In genomic region chr21:44083631-44084291, GRCh38 we compare ENCODE assay signal across 8 cellular contexts. TPM values are rescaled to one million over a fixed set of nuclear protein-coding genes. Genes with fewer than 3 reads are reported as not detected.
A peak's percentile ranks its signal among the peaks of the same experiment; 100 is the strongest.
DNase-seq lines count a peak whose midpoint lies in the region; ATAC-seq and TF ChIP-seq lines count a peak whose summit lies in the region.
"Had no signal": no experiment of that assay in that cellular context is flagged by ENCODE, and none has a peak within 500 bp of the region (broad histone marks: within the 10 kb centered on the region; RNA-seq: fewer than 3 reads in every experiment).

No MANE protein-coding gene starts in this region.

- no peaks in the 10 kb centered on the region for H3K27me3 ChIP-seq in brain microvascular endothelial cell (replicated peaks)
- no peaks in the 10 kb centered on the region for H3K27me3 ChIP-seq in transverse colon

- H3K27ac ChIP-seq in brain microvascular endothelial cell (no peak overlapping the region), transverse colon (peak overlapping the region; percentile 35 to 83 (median 60))

- peaks cover 95% of the 10 kb centered on the region for H3K36me3 Mint-ChIP-seq in activated CD4-positive, alpha-beta memory T cell treated with anti-CD3 and anti-CD28 coated beads, Interleukin-2, amount 10 ng/mL, durations not matched to agents 7 days and 5 days (ENCODE audit: low read depth)
- H3K36me3 Mint-ChIP-seq in natural killer cell: peaks cover 24% of the 10 kb centered on the region

- H3K9me3 ChIP-seq in transverse colon: no peaks in the 10 kb centered on the region

- peaks cover 49% of the 10 kb centered on the region for H3K36me3 ChIP-seq in brain microvascular endothelial cell (replicated peaks)
- H3K36me3 ChIP-seq in transverse colon: peaks cover 0 to 28% (median 10%) of the 10 kb centered on the region in 4 donors

- TF ChIP-seq EP300 in transverse colon (IDR thresholded peaks at IDR 0.05; ENCODE audit: low read depth): no peak

- peak overlapping the region; percentile 76 for H3K4me3 Mint-ChIP-seq in activated CD4-positive, alpha-beta memory T cell treated with anti-CD3 and anti-CD28 coated beads, Interleukin-2, amount 10 ng/mL, durations not matched to agents 7 days and 5 days
- peak overlapping the region; percentile 94 for H3K4me3 Mint-ChIP-seq in natural killer cell

- H3K4me1 Mint-ChIP-seq in activated CD4-positive, alpha-beta memory T cell treated with anti-CD3 and anti-CD28 coated beads, Interleukin-2, amount 10 ng/mL, durations not matched to agents 7 days and 5 days: peaks cover 96% of the 10 kb centered on the region
- peaks cover 91 to 98% of the 10 kb centered on the region in 2 donors for H3K4me1 Mint-ChIP-seq in natural killer cell

- no peaks in the 10 kb centered on the region for H3K9me3 Mint-ChIP-seq in activated CD4-positive, alpha-beta memory T cell treated with anti-CD3 and anti-CD28 coated beads, Interleukin-2, amount 10 ng/mL, durations not matched to agents 7 days and 5 days
- H3K9me3 Mint-ChIP-seq in natural killer cell: no peaks in the 10 kb centered on the region

- in situ Hi-C loops in brain microvascular endothelial cell (cut with HindIII; ENCODE audit: low pct_ligation_motif_present, low sequenced_read_pairs) (no loop called here), transverse colon (cut with MboI; ENCODE audit: low pct_ligation_motif_present in 1 of 4, low pct_unique_long_range_greater_than_20kb in 1 of 4, low sequenced_read_pairs in 3 of 4) (no loop called here)

- H3K27ac Mint-ChIP-seq in activated CD4-positive, alpha-beta memory T cell treated with anti-CD3 and anti-CD28 coated beads, Interleukin-2, amount 10 ng/mL, durations not matched to agents 7 days and 5 days: peak overlapping the region; percentile 99
- H3K27ac Mint-ChIP-seq in natural killer cell: peak overlapping the region; percentile 98 to 99

- ATAC-seq in natural killer cell (peak; percentile 62 to 82 (median 73)), GM21447 (IDR thresholded peaks at IDR 0.05; ENCODE audit: unreplicated experiment) (no peak)

- H3K4me1 ChIP-seq in transverse colon: peaks cover 7 to 27% (median 16%) of the 10 kb centered on the region in 4 donors

- POLR2A ChIA-PET in activated CD4-positive, alpha-beta memory T cell treated with anti-CD3 and anti-CD28 coated beads, Interleukin-2, amount 10 ng/mL, durations not matched to agents 7 days and 5 days (lab: Charles Lee): interaction anchor here (0.7 to 5.0 kb wide), 15 partner anchors 9 to 790 kb away, joined by 3 to 71 read pairs (median 4); partner anchors contain the start of genes PTTG1IP and TRAPPC10

- intact Hi-C loops in natural killer cell (cut with micrococcal nuclease): loop anchor here (1.0 kb wide), 2 partner anchors 18 to 70 kb away; no protein-coding TSS in a partner anchor
- intact Hi-C loops in transverse colon (cut with DNase I; ENCODE audit: low total_unique reads): no loop called here

- TF ChIP-seq CTCF in brain microvascular endothelial cell (IDR thresholded peaks at IDR 0.05; ENCODE audit: low read depth, low read length, missing control alignments) (no peak), natural killer cell (IDR thresholded peaks at IDR 0.05) (no peak), transverse colon (IDR thresholded peaks at IDR 0.05) (no peak)

- CTCF ChIA-PET in activated CD4-positive, alpha-beta memory T cell treated with anti-CD3 and anti-CD28 coated beads, Interleukin-2, amount 10 ng/mL, durations not matched to agents 7 days and 5 days (lab: Charles Lee): interaction anchor here (0.6 to 2.6 kb wide), 6 partner anchors 16 to 214 kb away, joined by 3 to 7 read pairs (median 4); no protein-coding TSS in a partner anchor

- no peaks in the 10 kb centered on the region for H3K27me3 Mint-ChIP-seq in activated CD4-positive, alpha-beta memory T cell treated with anti-CD3 and anti-CD28 coated beads, Interleukin-2, amount 10 ng/mL, durations not matched to agents 7 days and 5 days
- H3K27me3 Mint-ChIP-seq in natural killer cell (ENCODE audit: low read depth in 2 of 2): no peaks in the 10 kb centered on the region

- WGBS in transverse colon (ENCODE audit: low coverage in 1 of 2), 2 donors: 73 to 82% methylated on average over 8 to 16 of the region's 16 CpGs

- TF ChIP-seq POLR2A in transverse colon (IDR thresholded peaks at IDR 0.05): no peak

- DNase-seq in activated CD4-positive, alpha-beta memory T cell treated with anti-CD3 and anti-CD28 coated beads, Interleukin-2, amount 10 ng/mL, durations not matched to agents 7 days and 5 days: peak; percentile 79
- peak; percentile 9 for DNase-seq in brain microvascular endothelial cell
- peak; percentile 71 for DNase-seq in natural killer cell
- no peak for DNase-seq in transverse colon
- DNase-seq in epidermal melanocyte (ENCODE audit: insufficient read length, low spot score): no peak
- no peak for DNase-seq in NOMO-1 treated with DMSO at 0.1 percent for 48 hours (lab: John Stamatoyannopoulos, UW; ENCODE audit: unreplicated experiment)
- DNase-seq: NCI-H226 had no signal

- H3K4me3 ChIP-seq in brain microvascular endothelial cell (ENCODE audit: low read depth, low read length) (no peak overlapping the region), transverse colon (no peak overlapping the region)

RNA-seq across cellular contexts. Expression of gene PWP2, which starts 23.4 kb away (rescaled TPM):
- 10 to 100 TPM; 18.6 to 22.5 TPM for total RNA-seq in activated CD4-positive, alpha-beta memory T cell treated with anti-CD3 and anti-CD28 coated beads, Interleukin-2, amount 10 ng/mL, durations not matched to agents 7 days and 5 days
- total RNA-seq in natural killer cell: 10 to 100 TPM; 28.5 to 32.7 (median 32.7) TPM
- total RNA-seq in transverse colon: 10 to 100 TPM in 3 of 4 donors, not detected in 1; 11.9 to 19.9 (median 12.1) TPM

RNA-seq across cellular contexts. Expression of gene GATD3, which starts 49.7 kb away (rescaled TPM):
- 10 to 100 TPM; 48.9 to 49.5 TPM for total RNA-seq in activated CD4-positive, alpha-beta memory T cell treated with anti-CD3 and anti-CD28 coated beads, Interleukin-2, amount 10 ng/mL, durations not matched to agents 7 days and 5 days
- 10 to 100 TPM; 24.8 to 37.1 (median 27.8) TPM for total RNA-seq in natural killer cell
- 10 to 100 TPM in 3 of 4 donors, 1 to 10 TPM in 1; 3.6 to 71.1 (median 15.9) TPM for total RNA-seq in transverse colon

Comparison
In these comparisons a context has a peak if more than half of its experiments do, and no peak if none do; other contexts are left out.
1. DNase-seq: peak in activated CD4-positive, alpha-beta memory T cell treated with anti-CD3 and anti-CD28 coated beads, Interleukin-2, amount 10 ng/mL, durations not matched to agents 7 days and 5 days (single experiment), brain microvascular endothelial cell (single experiment) and natural killer cell (single experiment); none in transverse colon (single experiment), epidermal melanocyte (single experiment) and NOMO-1 treated with DMSO at 0.1 percent for 48 hours (single experiment).